ENCODE assay signal across 16 cellular contexts in the genomic region with DNA sequence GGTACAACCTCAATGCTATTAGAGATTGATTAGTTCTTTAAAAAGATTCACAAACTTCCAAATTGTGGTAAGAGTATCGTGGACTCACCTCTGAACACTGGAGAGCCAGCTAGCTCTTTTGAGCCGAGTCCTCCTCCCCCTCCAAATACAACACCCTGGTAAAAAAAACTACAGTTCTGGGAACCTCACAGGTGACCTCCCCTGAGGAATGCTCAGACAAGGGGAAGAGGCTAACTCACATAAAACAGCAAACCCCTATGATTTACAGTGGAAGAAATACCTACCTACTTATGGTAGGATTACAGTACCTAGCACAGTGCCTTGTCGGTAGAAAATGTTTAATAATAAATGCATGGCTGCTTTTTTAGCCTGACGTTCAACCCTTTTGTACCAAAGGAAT. TPM values are rescaled to one million over a fixed set of nuclear protein-coding genes. Genes with fewer than 3 reads are reported as not detected.
A peak's percentile ranks its signal among the peaks of the same experiment; 100 is the strongest.
DNase-seq lines count a peak whose midpoint lies in the region; ATAC-seq, FAIRE-seq and TF ChIP-seq lines count a peak whose summit lies in the region.
"Had no signal": no experiment of that assay in that cellular context is flagged by ENCODE, and none has a peak within 500 bp of the region (broad histone marks: within the 10 kb centered on the region; RNA-seq: fewer than 3 reads in every experiment).

No MANE protein-coding gene starts in this region.

- no peak overlapping the region for H3K9ac ChIP-seq in HepG2 (ENCODE audit: insufficient read depth, low read depth, low read length)
- H3K9ac ChIP-seq in mammary epithelial cell (ENCODE audit: insufficient read depth, low read length): no peak overlapping the region
- H3K9ac ChIP-seq: BLaER1 treated with 17β-estradiol and CSF1 and Interleukin-3, amounts not matched to agents 10 nM and 100 nM had no signal

- no peak for ATAC-seq in HepG2
- ATAC-seq in right lobe of liver: no peak
- ATAC-seq in Panc1: no peak

- H3K4me2 ChIP-seq in HepG2 (ENCODE audit: low read depth, low read length) (no peak overlapping the region), osteoblast (ENCODE audit: insufficient read depth, low read length) (no peak overlapping the region), mammary epithelial cell (ENCODE audit: insufficient read depth, low read depth, low read length) (no peak overlapping the region)
- H3K4me2 ChIP-seq: BLaER1 treated with 17β-estradiol and CSF1 and Interleukin-3, amounts not matched to agents 10 nM and 100 nM had no signal

- TF ChIP-seq CTCF in HepG2 (CRISPR knock-in tag; IDR thresholded peaks at IDR 0.05): no peak
- TF ChIP-seq CTCF in right lobe of liver (IDR thresholded peaks at IDR 0.05): no peak
- no peak for TF ChIP-seq CTCF in Panc1 (IDR thresholded peaks at IDR 0.05)
- TF ChIP-seq CTCF in osteoblast (IDR thresholded peaks at IDR 0.05; ENCODE audit: extremely low read depth, low read depth, low read length): no peak
- TF ChIP-seq CTCF in tibial nerve (IDR thresholded peaks at IDR 0.05): no peak
- TF ChIP-seq CTCF in mammary epithelial cell (conservative IDR thresholded peaks at IDR 0.05 in 1 of 2, IDR thresholded peaks at IDR 0.05 in 1 of 2; ENCODE audit: extremely low read depth in 1 of 2, insufficient read depth in 1 of 2, low read depth in 1 of 2, low read length in 2 of 2): no peak

- peaks cover 10% of the 10 kb centered on the region for H4K20me1 ChIP-seq in HepG2 (ENCODE audit: insufficient read depth, low read length)
- H4K20me1 ChIP-seq in osteoblast (ENCODE audit: insufficient read depth, low read length): peaks cover 31% of the 10 kb centered on the region
- no peaks in the 10 kb centered on the region for H4K20me1 ChIP-seq in mammary epithelial cell (ENCODE audit: insufficient read depth, low read length)

- H2AFZ ChIP-seq in HepG2 (ENCODE audit: low read length): no peak overlapping the region
- H2AFZ ChIP-seq in osteoblast (ENCODE audit: low read length): no peak overlapping the region
- H2AFZ ChIP-seq in mammary epithelial cell (ENCODE audit: low read depth, low read length): no peak overlapping the region

- peaks cover 28% of the 10 kb centered on the region for H3K79me2 ChIP-seq in HepG2 (ENCODE audit: insufficient read depth, low read length)
- peaks cover 38% of the 10 kb centered on the region for H3K79me2 ChIP-seq in osteoblast (ENCODE audit: insufficient read depth, low read length)
- H3K79me2 ChIP-seq in mammary epithelial cell (ENCODE audit: insufficient read depth, low read length): peaks cover 36% of the 10 kb centered on the region

- POLR2A ChIA-PET in HepG2 (lab: Yijun Ruan, JAX) (interaction anchor here (2.3 kb wide), 1 partner anchor 9 kb away, joined by 15 read pairs; the partner anchor contains the start of gene ZNF24), Panc1 (lab: Charles Lee) (no interaction called here)

- TF ChIP-seq EP300 in HepG2 (IDR thresholded peaks at IDR 0.05; ENCODE audit: low read depth in 2 of 2, low read length in 2 of 2) (no peak), HepG2 (CRISPR knock-in tag; IDR thresholded peaks at IDR 0.05; ENCODE audit: borderline replicate concordance) (no peak), tibial nerve (IDR thresholded peaks at IDR 0.05) (no peak)

- 99% methylated on average over 4 of the region's 4 CpGs for WGBS in HepG2 (ENCODE audit: low lambda C conversion rate)
- WGBS in right lobe of liver (ENCODE audit: insufficient coverage, low coverage, low lambda C conversion rate, missing lambda C conversion rate): 90% methylated on average over 4 of the region's 4 CpGs
- 87 to 88% methylated on average over 4 of the region's 4 CpGs for WGBS in tibial nerve, 2 donors
- WGBS in mammary epithelial cell (ENCODE audit: low coverage, missing lambda C conversion rate): 96% methylated on average over 4 of the region's 4 CpGs

- TF ChIP-seq RAD21 in HepG2 (CRISPR knock-in tag; IDR thresholded peaks at IDR 0.05): no peak

- TF ChIP-seq POLR2A in HepG2 (IDR thresholded peaks at IDR 0.05; ENCODE audit: insufficient read depth in 1 of 2, low read depth in 2 of 2, low read length in 2 of 2): no peak
- no peak for TF ChIP-seq POLR2A in right lobe of liver (IDR thresholded peaks at IDR 0.05)
- TF ChIP-seq POLR2A in tibial nerve (IDR thresholded peaks at IDR 0.05): no peak

- intact Hi-C loops in HepG2 (cut with micrococcal nuclease; ENCODE audit: unreplicated experiment) (no loop called here), right lobe of liver (cut with DNase I) (loop anchor here in 1 of 2 donors (10.0 kb wide), 1 partner anchor 81 kb away; no protein-coding TSS in a partner anchor), Panc1 (cut with micrococcal nuclease; ENCODE audit: unreplicated experiment) (no loop called here), mammary epithelial cell (cut with micrococcal nuclease) (no loop called here)

- H3K4me3 ChIP-seq in HepG2 (replicated peaks in 1 of 3; ENCODE audit: insufficient read depth in 1 of 3, low read depth in 2 of 3, low read length in 3 of 3) (no peak overlapping the region), right lobe of liver (no peak overlapping the region), Panc1 (ENCODE audit: low read depth in 2 of 2, low read length in 2 of 2) (no peak overlapping the region), osteoblast (ENCODE audit: insufficient read depth, low read length) (no peak overlapping the region), tibial nerve (no peak overlapping the region), mammary epithelial cell (replicated peaks in 1 of 3; ENCODE audit: insufficient read depth in 1 of 3, low read depth in 2 of 3, low read length in 3 of 3) (no peak overlapping the region)
- H3K4me3 ChIP-seq: BLaER1 treated with 17β-estradiol and CSF1 and Interleukin-3, amounts not matched to agents 10 nM and 100 nM had no signal

- BruUV-seq in HepG2 (replicated peaks; lab: Mats Ljungman, UMichigan) (TSS peak; percentile 7), Panc1 (replicated peaks; lab: Mats Ljungman, UMichigan) (TSS peak; percentile 5), mammary epithelial cell (replicated peaks; lab: Mats Ljungman, UMichigan) (no TSS peak)

- no peaks in the 10 kb centered on the region for H3K27me3 ChIP-seq in HepG2 (ENCODE audit: control insufficient read depth in 1 of 2, insufficient read depth in 2 of 2, low read length in 2 of 2)
- H3K27me3 ChIP-seq in right lobe of liver: no peaks in the 10 kb centered on the region
- H3K27me3 ChIP-seq in Panc1 (ENCODE audit: control insufficient read depth, insufficient read depth, low read length): no peaks in the 10 kb centered on the region
- H3K27me3 ChIP-seq in osteoblast (ENCODE audit: insufficient read depth, low read length): no peaks in the 10 kb centered on the region
- H3K27me3 ChIP-seq in tibial nerve: no peaks in the 10 kb centered on the region
- H3K27me3 ChIP-seq in mammary epithelial cell (ENCODE audit: insufficient read depth, low read length): no peaks in the 10 kb centered on the region
- H3K27me3 ChIP-seq: BLaER1 treated with 17β-estradiol and CSF1 and Interleukin-3, amounts not matched to agents 10 nM and 100 nM had no signal

- CTCF ChIA-PET in HepG2 (lab: Yijun Ruan, JAX; ENCODE audit: low intra/inter-chr PET ratio, low total read pairs) (no interaction called here), Panc1 (lab: Charles Lee) (no interaction called here), mammary epithelial cell (lab: Charles Lee; ENCODE audit: low non-redundant PET) (no interaction called here)

- no peak for FAIRE-seq in HepG2 (lab: Jason Lieb, UNC)
- FAIRE-seq: HTR-8/SVneo had no signal

- H3K4me1 ChIP-seq in HepG2 (ENCODE audit: insufficient read depth, low read length) (peaks cover 24% of the 10 kb centered on the region), right lobe of liver (peaks cover 0 to 10% (median 0%) of the 10 kb centered on the region in 4 donors), Panc1 (ENCODE audit: control insufficient read depth, insufficient read depth, low read length) (no peaks in the 10 kb centered on the region; the same call in 1 of the 2 replicates), osteoblast (ENCODE audit: insufficient read depth, low read length) (peaks cover 2% of the 10 kb centered on the region), tibial nerve (peaks cover 0 to 48% (median 0%) of the 10 kb centered on the region in 4 donors), mammary epithelial cell (ENCODE audit: insufficient read depth, low read length) (no peaks in the 10 kb centered on the region)

- H3K36me3 ChIP-seq in HepG2 (replicated peaks in 1 of 2; ENCODE audit: control insufficient read depth in 1 of 2, insufficient read depth in 2 of 2, low read length in 2 of 2) (peaks cover 27 to 67% of the 10 kb centered on the region in 2 experiments), right lobe of liver (peaks cover 0 to 75% (median 43%) of the 10 kb centered on the region in 4 donors), Panc1 (ENCODE audit: control insufficient read depth, insufficient read depth, low read length) (peaks cover 60% of the 10 kb centered on the region), osteoblast (ENCODE audit: insufficient read depth, low read length) (peaks cover 86% of the 10 kb centered on the region), tibial nerve (peaks cover 2 to 92% (median 30%) of the 10 kb centered on the region in 3 donors), mammary epithelial cell (ENCODE audit: insufficient read depth, low read length) (peaks cover 48% of the 10 kb centered on the region)

- dilution Hi-C loops in mammary epithelial cell (cut with HindIII; ENCODE audit: low sequenced_read_pairs): no loop called here

- in situ Hi-C loops in HepG2 (cut with HindIII; ENCODE audit: extremely low pct_ligation_motif_present, low pct_unique_long_range_greater_than_20kb): no loop called here
- in situ Hi-C loops in Panc1 (cut with HindIII; ENCODE audit: low pct_unique_long_range_greater_than_20kb, low sequenced_read_pairs): no loop called here
- in situ Hi-C loops in mammary epithelial cell (cut with MboI; ENCODE audit: low sequenced_read_pairs in 2 of 2): no loop called here

- H3K9me3 ChIP-seq in HepG2 (ENCODE audit: low read length) (no peaks in the 10 kb centered on the region), right lobe of liver (no peaks in the 10 kb centered on the region), Panc1 (ENCODE audit: control insufficient read depth, insufficient read depth, low read depth, low read length) (no peaks in the 10 kb centered on the region), osteoblast (ENCODE audit: low read depth, low read length) (no peaks in the 10 kb centered on the region), tibial nerve (no peaks in the 10 kb centered on the region), mammary epithelial cell (replicated peaks; ENCODE audit: insufficient read depth, low read length) (no peaks in the 10 kb centered on the region)

- no peak overlapping the region for H3K27ac ChIP-seq in HepG2 (ENCODE audit: extremely low read length, insufficient read depth, low read length)
- H3K27ac ChIP-seq in right lobe of liver: no peak overlapping the region
- no peak overlapping the region for H3K27ac ChIP-seq in Panc1 (ENCODE audit: low read length)
- peak overlapping the region; percentile 15 for H3K27ac ChIP-seq in osteoblast (ENCODE audit: low read depth, low read length)
- no peak overlapping the region for H3K27ac ChIP-seq in tibial nerve
- H3K27ac ChIP-seq in mammary epithelial cell (ENCODE audit: insufficient read depth, low read depth, low read length): no peak overlapping the region
- H3K27ac ChIP-seq: BLaER1 treated with 17β-estradiol and CSF1 and Interleukin-3, amounts not matched to agents 10 nM and 100 nM had no signal

- DNase-seq in HepG2 (ENCODE audit: low spot score): no peak
- no peak for DNase-seq in right lobe of liver
- DNase-seq in Panc1 (ENCODE audit: low read depth, low spot score): no peak
- no peak for DNase-seq in osteoblast (ENCODE audit: insufficient read length, low spot score, missing footprints)
- no peak for DNase-seq in tibial nerve (ENCODE audit: low spot score in 2 of 2)
- no peak for DNase-seq in SIG-M5 treated with dmso at 0.1 percent for 504 hours (lab: John Stamatoyannopoulos, UW; ENCODE audit: unreplicated experiment)
- no peak for DNase-seq in mammary epithelial cell
- DNase-seq in NCI-H1105 treated with DMSO at 0.1 percent for 48 hours (lab: John Stamatoyannopoulos, UW): no peak
- DNase-seq: ACHN; CD4-positive, CD25-positive, alpha-beta regulatory T cell; COR-L47; DMS53; HCEC 1CT; HFFc6 had no signal

RNA-seq across cellular contexts. Expression of gene ZNF24, which starts 8.4 kb away (rescaled TPM):
- total RNA-seq in HepG2 (2016; rRNA removed; fragmentation: Illumina TruSeq; extraction: Trizol) (41.1 and 79.4 TPM in 2 replicates), right lobe of liver (10 to 100 TPM; 17.7 to 31.5 (median 25.5) TPM), Panc1 (2021; ENCODE audit: unreplicated experiment) (46.8 TPM), osteoblast (27.4 and 29.7 TPM in 2 replicates), tibial nerve (10 to 100 TPM; 37.5 to 50.5 (median 41.1) TPM), mammary epithelial cell (10 to 100 TPM; 32.8 to 36.3 TPM)
- 3.0 and 3.5 TPM in 2 replicates for total RNA-seq in HepG2 (2016; cell fraction: cytosol; rRNA removed; fragmentation: Illumina TruSeq; extraction: Trizol; ENCODE audit: low read depth)
- total RNA-seq in HepG2 (2016; cell fraction: insoluble cytoplasmic fraction; rRNA removed; fragmentation: Illumina TruSeq; extraction: Trizol): 42.2 and 74.3 TPM in 2 replicates
- total RNA-seq in HepG2 (2016; cell fraction: membrane; rRNA removed; fragmentation: Illumina TruSeq; extraction: Trizol): 14.5 and 17.5 TPM in 2 replicates
- 38.9 and 40.1 TPM in 2 replicates for total RNA-seq in HepG2 (2016; cell fraction: nucleus; rRNA removed; fragmentation: Illumina TruSeq; extraction: Trizol)
- polyA plus RNA-seq in HepG2 (2011; rRNA removed) (15.3 and 19.5 TPM in 2 replicates), mammary epithelial cell (9.8 TPM)
- polyA plus RNA-seq in HepG2 (2011; cell fraction: cytosol; rRNA removed): 6.8 and 11.2 TPM in 2 replicates
- polyA plus RNA-seq in HepG2 (2011; cell fraction: nucleus; rRNA removed): 16.1 and 19.5 TPM in 2 replicates
- 20.6 and 22.9 TPM in 2 replicates for polyA plus RNA-seq in HepG2 (2012)
- 1.2 and 1.3 TPM in 2 replicates for polyA plus RNA-seq in HepG2 (2016; cell fraction: cytosol; fragmentation: Illumina TruSeq; extraction: Trizol; ENCODE audit: low read depth)
- 47.3 and 52.5 TPM in 2 replicates for polyA plus RNA-seq in HepG2 (2016; cell fraction: insoluble cytoplasmic fraction; fragmentation: Illumina TruSeq; extraction: Trizol; ENCODE audit: low read depth)
- polyA plus RNA-seq in HepG2 (2016; cell fraction: membrane; fragmentation: Illumina TruSeq; extraction: Trizol; ENCODE audit: low read depth): 4.5 and 5.5 TPM in 2 replicates
- polyA plus RNA-seq in HepG2 (2016; cell fraction: nucleus; fragmentation: Illumina TruSeq; extraction: Trizol; ENCODE audit: insufficient read depth, low read depth): 35.4 and 37.7 TPM in 2 replicates
- polyA minus RNA-seq in HepG2 (2011; rRNA and poly(A)+ RNA removed; ENCODE audit: low replicate concordance): 21.1 and 37.0 TPM in 2 replicates
- polyA minus RNA-seq in HepG2 (2011; cell fraction: cytosol; rRNA and poly(A)+ RNA removed): 18.9 and 21.4 TPM in 2 replicates
- polyA minus RNA-seq in HepG2 (2011; cell fraction: nucleus; rRNA and poly(A)+ RNA removed): 58.4 and 65.5 TPM in 2 replicates
- 18.7 TPM for polyA plus RNA-seq in Panc1 (2012; ENCODE audit: insufficient read length)
- 57.2 TPM for polyA minus RNA-seq in mammary epithelial cell

RNA-seq across cellular contexts. Expression of gene ZNF396, which starts 41.3 kb away (rescaled TPM):
- total RNA-seq in HepG2 (2016; rRNA removed; fragmentation: Illumina TruSeq; extraction: Trizol) (0.75 and 1.6 TPM in 2 replicates), right lobe of liver (1 to 10 TPM in 4 of 6 experiments, under 1 TPM in 2; 0.62 to 1.9 (median 1.5) TPM), Panc1 (2021; ENCODE audit: unreplicated experiment) (2.8 TPM), osteoblast (1.8 and 3.3 TPM in 2 replicates), tibial nerve (1 to 10 TPM; 2.8 to 3.9 (median 3.1) TPM), mammary epithelial cell (under 1 TPM; 0.12 to 0.50 TPM)
- 0.18 and 0.40 TPM in 2 replicates for total RNA-seq in HepG2 (2016; cell fraction: cytosol; rRNA removed; fragmentation: Illumina TruSeq; extraction: Trizol; ENCODE audit: low read depth)
- 1.2 TPM in 2 replicates for total RNA-seq in HepG2 (2016; cell fraction: insoluble cytoplasmic fraction; rRNA removed; fragmentation: Illumina TruSeq; extraction: Trizol)
- 0.69 and 0.93 TPM in 2 replicates for total RNA-seq in HepG2 (2016; cell fraction: membrane; rRNA removed; fragmentation: Illumina TruSeq; extraction: Trizol)
- 0.78 and 1.1 TPM in 2 replicates for total RNA-seq in HepG2 (2016; cell fraction: nucleus; rRNA removed; fragmentation: Illumina TruSeq; extraction: Trizol)
- polyA plus RNA-seq in HepG2 (2011; rRNA removed) (0.25 and 0.47 TPM in 2 replicates), mammary epithelial cell (0.09 TPM)
- polyA plus RNA-seq in HepG2 (2011; cell fraction: cytosol; rRNA removed): 0.17 and 0.27 TPM in 2 replicates
- polyA plus RNA-seq in HepG2 (2011; cell fraction: nucleus; rRNA removed): 0.31 and 0.80 TPM in 2 replicates
- 0.39 and 0.67 TPM in 2 replicates for polyA plus RNA-seq in HepG2 (2012)
- 0.05 and 0.12 TPM in 2 replicates for polyA plus RNA-seq in HepG2 (2016; cell fraction: cytosol; fragmentation: Illumina TruSeq; extraction: Trizol; ENCODE audit: low read depth)
- 1.0 and 1.3 TPM in 2 replicates for polyA plus RNA-seq in HepG2 (2016; cell fraction: insoluble cytoplasmic fraction; fragmentation: Illumina TruSeq; extraction: Trizol; ENCODE audit: low read depth)
- 0.16 and 0.18 TPM in 2 replicates for polyA plus RNA-seq in HepG2 (2016; cell fraction: membrane; fragmentation: Illumina TruSeq; extraction: Trizol; ENCODE audit: low read depth)
- 1.2 and 2.7 TPM in 2 replicates for polyA plus RNA-seq in HepG2 (2016; cell fraction: nucleus; fragmentation: Illumina TruSeq; extraction: Trizol; ENCODE audit: insufficient read depth, low read depth)
- polyA minus RNA-seq in HepG2 (2011; rRNA and poly(A)+ RNA removed; ENCODE audit: low replicate concordance): 0.54 TPM in 1 of 2 replicates, not detected in the other
- 0.20 TPM in 1 of 2 replicates, not detected in the other for polyA minus RNA-seq in HepG2 (2011; cell fraction: cytosol; rRNA and poly(A)+ RNA removed)
- polyA minus RNA-seq in HepG2 (2011; cell fraction: nucleus; rRNA and poly(A)+ RNA removed): 1.0 and 1.7 TPM in 2 replicates
- polyA plus RNA-seq in Panc1 (2012; ENCODE audit: insufficient read length): 2.0 TPM
- polyA minus RNA-seq in mammary epithelial cell: not detected
- total RNA-seq: CD4-positive, CD25-positive, alpha-beta regulatory T cell had no signal

RNA-seq across cellular contexts. Expression of gene ZSCAN30, which starts 45.8 kb away (rescaled TPM):
- total RNA-seq in HepG2 (2016; rRNA removed; fragmentation: Illumina TruSeq; extraction: Trizol): 6.8 and 7.7 TPM in 2 replicates
- total RNA-seq in HepG2 (2016; cell fraction: cytosol; rRNA removed; fragmentation: Illumina TruSeq; extraction: Trizol; ENCODE audit: low read depth): 1.2 and 1.4 TPM in 2 replicates
- total RNA-seq in HepG2 (2016; cell fraction: insoluble cytoplasmic fraction; rRNA removed; fragmentation: Illumina TruSeq; extraction: Trizol): 6.5 and 8.1 TPM in 2 replicates
- 2.0 and 4.0 TPM in 2 replicates for total RNA-seq in HepG2 (2016; cell fraction: membrane; rRNA removed; fragmentation: Illumina TruSeq; extraction: Trizol)
- total RNA-seq in HepG2 (2016; cell fraction: nucleus; rRNA removed; fragmentation: Illumina TruSeq; extraction: Trizol): 14.6 and 16.7 TPM in 2 replicates
- 7.4 and 8.2 TPM in 2 replicates for polyA plus RNA-seq in HepG2 (2011; rRNA removed)
- 2.5 and 3.3 TPM in 2 replicates for polyA plus RNA-seq in HepG2 (2011; cell fraction: cytosol; rRNA removed)
- 17.7 and 22.3 TPM in 2 replicates for polyA plus RNA-seq in HepG2 (2011; cell fraction: nucleus; rRNA removed)
- 6.7 and 8.0 TPM in 2 replicates for polyA plus RNA-seq in HepG2 (2012)
- 0.31 and 0.35 TPM in 2 replicates for polyA plus RNA-seq in HepG2 (2016; cell fraction: cytosol; fragmentation: Illumina TruSeq; extraction: Trizol; ENCODE audit: low read depth)
- 5.8 and 6.2 TPM in 2 replicates for polyA plus RNA-seq in HepG2 (2016; cell fraction: insoluble cytoplasmic fraction; fragmentation: Illumina TruSeq; extraction: Trizol; ENCODE audit: low read depth)
- polyA plus RNA-seq in HepG2 (2016; cell fraction: membrane; fragmentation: Illumina TruSeq; extraction: Trizol; ENCODE audit: low read depth): 0.92 and 1.2 TPM in 2 replicates
- polyA plus RNA-seq in HepG2 (2016; cell fraction: nucleus; fragmentation: Illumina TruSeq; extraction: Trizol; ENCODE audit: insufficient read depth, low read depth): 17.5 and 23.0 TPM in 2 replicates
- polyA minus RNA-seq in HepG2 (2011; rRNA and poly(A)+ RNA removed; ENCODE audit: low replicate concordance): 4.0 and 5.4 TPM in 2 replicates
- polyA minus RNA-seq in HepG2 (2011; cell fraction: cytosol; rRNA and poly(A)+ RNA removed): 4.9 and 5.1 TPM in 2 replicates
- polyA minus RNA-seq in HepG2 (2011; cell fraction: nucleus; rRNA and poly(A)+ RNA removed): 29.6 and 37.4 TPM in 2 replicates
- 1 to 10 TPM; 4.3 to 6.0 (median 5.0) TPM for total RNA-seq in right lobe of liver
- total RNA-seq in Panc1 (2021; ENCODE audit: unreplicated experiment): 12.1 TPM
- 7.2 TPM for polyA plus RNA-seq in Panc1 (2012; ENCODE audit: insufficient read length)
- 16.6 and 17.7 TPM in 2 replicates for total RNA-seq in osteoblast
- 10 to 100 TPM; 26.6 to 46.7 (median 32.5) TPM for total RNA-seq in tibial nerve
- total RNA-seq in mammary epithelial cell: 10 to 100 TPM; 15.4 to 17.3 TPM
- 4.0 TPM for polyA plus RNA-seq in mammary epithelial cell
- 2.8 TPM for polyA minus RNA-seq in mammary epithelial cell
